ENCODE assay signal across 1 cellular context in genomic region chr15:96417760-96418130, GRCh38.
TF ChIP-seq lines count a peak whose summit lies in the region.

No MANE protein-coding gene starts in this region.

TF ChIP-seq in H1, 55 proteins besides CTCF, POLR2A, EP300 and RAD21:
- TF ChIP-seq POLR2AphosphoS5 (IDR thresholded peaks at IDR 0.05; ENCODE audit: low read depth, low read length), result no peak
- peak; percentile 70 for TF ChIP-seq RNF2 (IDR thresholded peaks at IDR 0.05; ENCODE audit: borderline replicate concordance, low read depth, low read length, missing control alignments, poor library complexity, severe bottlenecking)
TF ChIP-seq in H1: peak in this region for 1.
